In the genomic region with DNA sequence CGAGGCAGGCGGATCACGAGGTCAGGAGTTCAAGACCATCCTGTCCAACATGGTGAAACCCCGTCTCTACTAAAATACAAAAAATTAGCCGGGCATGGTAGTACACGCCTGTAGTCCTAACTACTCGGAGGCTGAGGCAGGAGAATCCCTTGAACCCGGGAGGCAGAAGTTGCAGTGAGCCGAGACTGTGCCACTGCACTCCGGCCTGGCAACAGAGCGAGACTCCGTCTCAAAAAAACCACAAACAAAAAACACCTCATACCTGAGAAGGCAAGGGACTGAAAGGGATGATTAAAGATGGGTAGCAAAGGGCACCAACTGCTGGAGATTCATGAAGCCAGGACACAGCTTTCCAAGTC, we compare ENCODE assay signal across 9 cellular contexts. TPM values are rescaled to one million over a fixed set of nuclear protein-coding genes. Genes with fewer than 3 reads are reported as not detected.
"Had no signal": no experiment of that assay in that cellular context is flagged by ENCODE, and none has a peak within 500 bp of the region (broad histone marks: within the 10 kb centered on the region; RNA-seq: fewer than 3 reads in every experiment).

No MANE protein-coding gene starts in this region.

RNA-seq across cellular contexts. Expression of gene SOWAHA, which starts 6.3 kb away (rescaled TPM):
- total RNA-seq: bronchial epithelial cell; chondrocyte; mammary epithelial cell; natural killer cell treated with Interleukin-12 subunit alpha and Interleukin-12 subunit beta and Interleukin-15 and Interleukin-18, amount 100 ng/mL, for 72 hours; pulmonary artery endothelial cell; vagina had no signal

RNA-seq across cellular contexts. Expression of gene GDF9, which starts 59.5 kb away (rescaled TPM):
- total RNA-seq: vagina had no signal

RNA-seq across cellular contexts. Expression of gene CCNI2, which starts 59.6 kb away (rescaled TPM):
- total RNA-seq: aorta, bronchial epithelial cell, chondrocyte, left lobe of liver, mammary epithelial cell, osteoblast, pulmonary artery endothelial cell, vagina had no signal
